Comparison of ENCODE assay signal across 8 cellular contexts in the genomic region with DNA sequence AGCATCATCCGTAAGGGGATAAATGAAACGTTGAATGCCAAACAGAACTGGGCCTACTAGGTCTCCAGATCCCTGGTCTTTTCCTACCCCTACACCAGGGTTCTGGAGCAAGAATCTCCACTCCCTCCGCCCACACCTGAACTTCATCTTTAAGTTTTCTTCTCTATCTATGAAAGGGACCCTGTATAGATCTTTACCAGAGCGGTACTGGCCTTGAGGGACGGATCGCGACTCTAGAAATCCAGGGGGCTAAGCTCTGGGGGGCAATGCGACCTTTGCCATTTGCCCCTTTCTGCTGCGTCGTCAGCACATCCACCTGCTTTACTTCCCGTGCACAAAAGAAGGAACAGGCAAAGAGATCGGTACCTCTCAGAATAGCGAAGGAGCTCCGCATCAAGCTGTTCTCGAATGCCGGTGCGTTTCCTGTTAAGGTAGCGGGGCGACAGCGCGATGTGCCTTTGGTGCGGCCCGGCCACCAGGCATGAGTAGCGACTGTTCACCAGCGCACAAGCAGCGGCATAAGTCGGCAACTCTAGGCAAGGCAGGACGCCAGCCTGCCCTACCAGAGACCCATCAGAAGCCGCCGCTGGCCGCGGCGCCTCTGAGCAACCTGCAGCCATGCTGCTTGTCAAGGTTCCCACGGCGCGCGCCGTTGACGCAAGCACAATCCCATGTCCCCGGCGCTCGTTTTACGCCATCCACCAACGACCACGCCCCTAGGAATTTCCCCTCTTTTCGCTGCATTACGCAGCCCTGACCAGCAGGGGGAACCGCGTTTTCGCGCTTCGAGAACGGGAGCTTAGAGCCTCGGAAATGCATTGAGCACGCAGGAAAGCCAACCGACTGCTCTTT. TPM values are rescaled to one million over a fixed set of nuclear protein-coding genes. Genes with fewer than 3 reads are reported as not detected.
DNase-seq lines count a peak whose midpoint lies in the region; ATAC-seq and TF ChIP-seq lines count a peak whose summit lies in the region.

A gene with protein sequence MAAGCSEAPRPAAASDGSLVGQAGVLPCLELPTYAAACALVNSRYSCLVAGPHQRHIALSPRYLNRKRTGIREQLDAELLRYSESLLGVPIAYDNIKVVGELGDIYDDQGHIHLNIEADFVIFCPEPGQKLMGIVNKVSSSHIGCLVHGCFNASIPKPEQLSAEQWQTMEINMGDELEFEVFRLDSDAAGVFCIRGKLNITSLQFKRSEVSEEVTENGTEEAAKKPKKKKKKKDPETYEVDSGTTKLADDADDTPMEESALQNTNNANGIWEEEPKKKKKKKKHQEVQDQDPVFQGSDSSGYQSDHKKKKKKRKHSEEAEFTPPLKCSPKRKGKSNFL (minus strand): TSS at position 641 of the 852 bp plus-strand sequence. CDS start 21 bp downstream, at position 620.

- intact Hi-C loops in left colon (cut with DNase I, micrococcal nuclease): no loop called here

- ATAC-seq in GM19324 (IDR thresholded peaks at IDR 0.05; ENCODE audit: low FRiP score, unreplicated experiment): peak; percentile 99
- peak; percentile 97 for ATAC-seq in HG03469 (IDR thresholded peaks at IDR 0.05; ENCODE audit: unreplicated experiment)
- ATAC-seq in left colon: peak; percentile 100

- TF ChIP-seq CTCF in C4-2B (conservative IDR thresholded peaks at IDR 0.05) (peak; percentile 91), coronary artery (IDR thresholded peaks at IDR 0.05) (peak; percentile 75)

- DNase-seq in NCI-H526 (lab: John Stamatoyannopoulos, UW): peak; percentile 91 to 96
- peak; percentile 94 for DNase-seq in activated CD4-positive, alpha-beta T cell treated with anti-CD3 and anti-CD28 coated beads for 48 hours
- DNase-seq in coronary artery (ENCODE audit: low spot score): peak; percentile 94
- DNase-seq in left colon: peak; percentile 90 to 97
- DNase-seq in stimulated activated CD4-positive, alpha-beta T cell treated with anti-CD3 and anti-CD28 coated beads, Interleukin-1b, Interleukin-23, amount 100 ng/mL, for 48 hours: peak; percentile 93

- H3K4me3 ChIP-seq in coronary artery: peak within 1 kb of the TSS; percentile 89

- H3K27ac ChIP-seq in C4-2B: peak within 1 kb of the TSS; percentile 75
- H3K27ac ChIP-seq in coronary artery: peak within 1 kb of the TSS; percentile 65 to 83

RNA-seq across cellular contexts. Expression of the gene that starts here (rescaled TPM):
- total RNA-seq in left colon: 10 to 100 TPM in 1 of 2 donors, 1 to 10 TPM in 1; 7.5 to 11.3 TPM

Comparison
In these comparisons a context has a peak if more than half of its experiments do, and no peak if none do; other contexts are left out.
1. Peak in every context shown above with its lines: DNase-seq, ATAC-seq, H3K4me3 ChIP-seq and H3K27ac ChIP-seq.